Comparison of ENCODE assay signal across 8 cellular contexts in genomic region chr12:95218164-95218851, GRCh38. TPM values are rescaled to one million over a fixed set of nuclear protein-coding genes. Genes with fewer than 3 reads are reported as not detected.
A peak's percentile ranks its signal among the peaks of the same experiment; 100 is the strongest.
DNase-seq lines count a peak whose midpoint lies in the region; FAIRE-seq and TF ChIP-seq lines count a peak whose summit lies in the region.

No MANE protein-coding gene starts in this region.

- peak; percentile 64 for FAIRE-seq in GM12892 (lab: Jason Lieb, UNC)

- H3K36me3 ChIP-seq in liver (ENCODE audit: control insufficient read depth in 4 of 4, insufficient read depth in 3 of 4, low read depth in 1 of 4, low read length in 3 of 4) = no peaks in the 10 kb centered on the region
- no peaks in the 10 kb centered on the region for H3K36me3 ChIP-seq in subcutaneous abdominal adipose tissue (ENCODE audit: control insufficient read depth in 5 of 5, insufficient read depth in 5 of 5, low read length in 5 of 5)

- H3K9ac ChIP-seq in liver (ENCODE audit: low read depth in 1 of 2, low read length in 2 of 2) = peak overlapping the region; percentile 94
- H3K9ac ChIP-seq in subcutaneous abdominal adipose tissue (ENCODE audit: low read length in 5 of 5) = peak overlapping the region; percentile 81 to 97 (median 91)

- TF ChIP-seq CTCF in liver (IDR thresholded peaks at IDR 0.05; ENCODE audit: low read depth, low read length, missing input control) = no peak

- peak overlapping the region; percentile 74 for H3K4me3 ChIP-seq in Jurkat, Clone E6-1 (ENCODE audit: low read length)
- H3K4me3 ChIP-seq in liver (ENCODE audit: low read depth in 1 of 3, low read length in 3 of 3) = peak overlapping the region; percentile 73 to 98 (median 95)
- H3K4me3 ChIP-seq in subcutaneous abdominal adipose tissue (ENCODE audit: low read depth in 1 of 5, low read length in 5 of 5) = peak overlapping the region; percentile 91 to 100 (median 97)

- TF ChIP-seq RAD21 in liver (IDR thresholded peaks at IDR 0.05) = peak in 1 of 2 donors; percentile 6

- peak; percentile 77 for DNase-seq in AG08396 (ENCODE audit: low spot score)
- DNase-seq in GM12892 (ENCODE audit: insufficient read length) = no peak
- DNase-seq in Jurkat, Clone E6-1 (ENCODE audit: low read depth, low spot score) = peak; percentile 67
- peak; percentile 66 for DNase-seq in RPMI8226
- DNase-seq in caudate nucleus (lab: John Stamatoyannopoulos, UW) = peak in 16 of 61 donors; percentile 22 to 82 (median 63)
- no peak for DNase-seq in activated CD8-positive, alpha-beta memory T cell treated with anti-CD3 and anti-CD28 coated beads for 24 hours

- H3K27me3 ChIP-seq in liver (ENCODE audit: control insufficient read depth in 4 of 4, insufficient read depth in 4 of 4, low read length in 3 of 4) (no peaks in the 10 kb centered on the region), subcutaneous abdominal adipose tissue (ENCODE audit: control insufficient read depth in 5 of 5, insufficient read depth in 4 of 5, low read length in 5 of 5) (no peaks in the 10 kb centered on the region)

- H3K9me3 ChIP-seq in liver (ENCODE audit: control insufficient read depth in 4 of 4, low read length in 3 of 4) (no peaks in the 10 kb centered on the region), subcutaneous abdominal adipose tissue (ENCODE audit: control insufficient read depth in 5 of 5, low read length in 5 of 5) (no peaks in the 10 kb centered on the region)

- peaks cover 3 to 18% (median 9%) of the 10 kb centered on the region in 4 donors for H3K4me1 ChIP-seq in liver (ENCODE audit: control insufficient read depth in 4 of 4, insufficient read depth in 4 of 4, low read length in 3 of 4)
- H3K4me1 ChIP-seq in subcutaneous abdominal adipose tissue (ENCODE audit: control insufficient read depth in 5 of 5, insufficient read depth in 5 of 5, low read length in 5 of 5) = peaks cover 0 to 33% (median 24%) of the 10 kb centered on the region in 5 donors

- under 1% methylated on average over 29 of the region's 29 CpGs for WGBS in liver

- H3K27ac ChIP-seq in caudate nucleus (ENCODE audit: low read depth, low read length) (peak overlapping the region; percentile 94), liver (ENCODE audit: low read depth in 1 of 2, low read length in 2 of 2) (peak overlapping the region; percentile 92 to 98), subcutaneous abdominal adipose tissue (ENCODE audit: low read depth, low read length) (peak overlapping the region; percentile 95)

- TF ChIP-seq POLR2A in GM12892 (IDR thresholded peaks at IDR 0.05; ENCODE audit: low read depth, low read length) = no peak

TF ChIP-seq in liver, 16 proteins besides CTCF, POLR2A, EP300 and RAD21:
- no peak for TF ChIP-seq GABPA (IDR thresholded peaks at IDR 0.05 in 1 of 2, conservative IDR thresholded peaks at IDR 0.05 in 1 of 2)
- TF ChIP-seq TAF1 (conservative IDR thresholded peaks at IDR 0.05) = peak; percentile 1

RNA-seq across cellular contexts. Expression of gene VEZT, which starts 0.7 kb away (rescaled TPM):
- polyA plus RNA-seq in GM12892 (2012; ENCODE audit: missing spikeins) = 58.4 TPM
- polyA plus RNA-seq in Jurkat, Clone E6-1 (2012; ENCODE audit: insufficient read depth, insufficient read length) = 37.4 TPM
- 10 to 100 TPM; 25.3 to 47.4 TPM for total RNA-seq in liver
- 10 to 100 TPM; 13.7 to 18.6 TPM for polyA plus RNA-seq in liver

RNA-seq across cellular contexts. Expression of gene FGD6, which starts 1.0 kb away (rescaled TPM):
- 6.3 TPM for polyA plus RNA-seq in GM12892 (2012; ENCODE audit: missing spikeins)
- 5.1 TPM for polyA plus RNA-seq in Jurkat, Clone E6-1 (2012; ENCODE audit: insufficient read depth, insufficient read length)
- total RNA-seq in liver = 1 to 10 TPM; 2.9 to 6.9 TPM
- polyA plus RNA-seq in liver = 1 to 10 TPM in 1 of 2 donors, under 1 TPM in 1; 0.54 to 1.8 TPM

Comparison
In these comparisons a context has a peak if more than half of its experiments do, and no peak if none do; other contexts are left out.
1. DNase-seq: peak in AG08396 (single experiment), Jurkat, Clone E6-1 (single experiment) and RPMI8226 (single experiment); none in GM12892 (single experiment) and activated CD8-positive, alpha-beta memory T cell treated with anti-CD3 and anti-CD28 coated beads for 24 hours (single experiment).
2. Peak in every context shown above with its lines, with median percentiles within 50 percentile points of each other: H3K4me3 ChIP-seq and H3K27ac ChIP-seq.